ENCODE assay signal across 8 cellular contexts in the genomic region with DNA sequence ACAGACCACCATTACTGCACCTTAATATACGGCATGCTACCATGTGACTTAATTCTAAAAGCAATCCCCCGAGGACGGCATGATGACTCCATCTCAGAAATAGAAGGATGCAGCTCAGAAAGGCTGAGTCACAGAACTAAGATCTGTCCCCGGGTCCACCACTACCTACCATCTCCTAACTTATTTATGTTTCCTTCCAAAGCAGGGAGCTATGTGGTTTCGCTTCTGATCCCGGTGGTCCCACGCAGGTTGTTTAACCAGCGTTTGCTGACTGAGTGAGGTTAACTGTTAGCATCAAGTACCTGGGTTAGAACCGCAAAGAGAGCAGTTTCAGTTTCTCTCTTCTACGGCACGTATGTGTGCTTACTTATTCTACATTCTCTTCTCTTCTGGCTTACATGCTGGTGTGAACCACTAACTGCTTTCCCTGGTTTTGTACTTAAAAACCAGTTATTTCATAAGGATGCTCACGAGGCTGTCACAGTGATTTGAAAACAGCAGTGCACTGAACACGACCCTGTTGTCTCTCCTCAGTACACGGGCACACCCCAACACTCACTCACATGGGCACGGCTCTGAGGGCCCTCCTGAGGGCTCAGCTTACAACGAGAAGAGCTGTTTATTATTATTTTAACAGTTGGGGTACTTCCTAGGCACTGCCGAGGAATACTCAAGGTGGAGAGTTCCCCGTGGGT.
DNase-seq lines count a peak whose midpoint lies in the region; ATAC-seq and TF ChIP-seq lines count a peak whose summit lies in the region.

No MANE protein-coding gene starts in this region.

- peak; percentile 55 for ATAC-seq in GM21526 (IDR thresholded peaks at IDR 0.05; ENCODE audit: low FRiP score, unreplicated experiment)

- peaks cover 44% of the 10 kb centered on the region; the same call in 1 of the 2 replicates for H3K36me3 ChIP-seq in Loucy (ENCODE audit: insufficient read depth, low read length)

- H3K27ac Mint-ChIP-seq in progenitor cell of endocrine pancreas: peak overlapping the region; percentile 75

- peaks cover 9% of the 10 kb centered on the region for H3K36me3 Mint-ChIP-seq in progenitor cell of endocrine pancreas (ENCODE audit: insufficient read depth)

- no peak overlapping the region for H3K4me3 Mint-ChIP-seq in progenitor cell of endocrine pancreas (ENCODE audit: low read depth)

- DNase-seq in activated gamma-delta T cell treated with anti-CD3 and anti-CD28 coated beads, Interleukin-2, amount 50 U/mL, for 16 hours (ENCODE audit: low read depth): peak; percentile 44
- DNase-seq in progenitor cell of endocrine pancreas (ENCODE audit: low spot score, unreplicated experiment) (no peak), inferior parietal cortex (ENCODE audit: extremely low spot score) (no peak), superior temporal gyrus (ENCODE audit: extremely low spot score) (no peak), NCI-H187 treated with DMSO at 0.1 percent for 48 hours (lab: John Stamatoyannopoulos, UW) (no peak)

- peaks cover 64% of the 10 kb centered on the region for H3K4me1 Mint-ChIP-seq in progenitor cell of endocrine pancreas (ENCODE audit: low read depth)

- H3K4me3 ChIP-seq in GM08714 (ENCODE audit: low read length) (peak overlapping the region; percentile 45; the same call in 1 of the 2 replicates), Loucy (ENCODE audit: low read length, poor library complexity, severe bottlenecking) (peak overlapping the region; percentile 31)

- H3K27me3 ChIP-seq in Loucy (ENCODE audit: insufficient read depth, low read length, poor library complexity, severe bottlenecking): no peaks in the 10 kb centered on the region

- H3K9me2 ChIP-seq in Loucy (replicated peaks; ENCODE audit: low read depth, low read length): no peaks in the 10 kb centered on the region

- no peaks in the 10 kb centered on the region for H3K27me3 Mint-ChIP-seq in progenitor cell of endocrine pancreas

- H3K4me1 ChIP-seq in Loucy (ENCODE audit: insufficient read depth, low read length, poor library complexity, severe bottlenecking): peaks cover 14% of the 10 kb centered on the region

- no peaks in the 10 kb centered on the region for H3K9me3 Mint-ChIP-seq in progenitor cell of endocrine pancreas (ENCODE audit: low read depth)

- no peaks in the 10 kb centered on the region for H3F3A ChIP-seq in Loucy (ENCODE audit: low read depth)

- no peaks in the 10 kb centered on the region for H3K9me3 ChIP-seq in Loucy (ENCODE audit: insufficient read depth, low read depth, low read length)

- peak overlapping the region; percentile 46 for H3K4me2 ChIP-seq in Loucy (ENCODE audit: low read depth, low read length, poor library complexity, severe bottlenecking)

- peaks cover 93% of the 10 kb centered on the region for H3K79me2 ChIP-seq in Loucy (ENCODE audit: insufficient read depth, low read length)

- no peak for TF ChIP-seq CTCF in Loucy (conservative IDR thresholded peaks at IDR 0.05; ENCODE audit: low read length)
- TF ChIP-seq CTCF in progenitor cell of endocrine pancreas (IDR thresholded peaks at IDR 0.05; ENCODE audit: unreplicated experiment): no peak

- H3K9ac ChIP-seq in Loucy (ENCODE audit: low read depth, low read length, poor library complexity, severe bottlenecking): no peak overlapping the region

- no peak overlapping the region for H2AFZ ChIP-seq in Loucy (ENCODE audit: low read length)

- H4K20me1 ChIP-seq in Loucy (ENCODE audit: insufficient read depth, low read length, poor library complexity, severe bottlenecking): peaks cover 85% of the 10 kb centered on the region
